ENCODE assay signal across 1 cellular context in the genomic region with DNA sequence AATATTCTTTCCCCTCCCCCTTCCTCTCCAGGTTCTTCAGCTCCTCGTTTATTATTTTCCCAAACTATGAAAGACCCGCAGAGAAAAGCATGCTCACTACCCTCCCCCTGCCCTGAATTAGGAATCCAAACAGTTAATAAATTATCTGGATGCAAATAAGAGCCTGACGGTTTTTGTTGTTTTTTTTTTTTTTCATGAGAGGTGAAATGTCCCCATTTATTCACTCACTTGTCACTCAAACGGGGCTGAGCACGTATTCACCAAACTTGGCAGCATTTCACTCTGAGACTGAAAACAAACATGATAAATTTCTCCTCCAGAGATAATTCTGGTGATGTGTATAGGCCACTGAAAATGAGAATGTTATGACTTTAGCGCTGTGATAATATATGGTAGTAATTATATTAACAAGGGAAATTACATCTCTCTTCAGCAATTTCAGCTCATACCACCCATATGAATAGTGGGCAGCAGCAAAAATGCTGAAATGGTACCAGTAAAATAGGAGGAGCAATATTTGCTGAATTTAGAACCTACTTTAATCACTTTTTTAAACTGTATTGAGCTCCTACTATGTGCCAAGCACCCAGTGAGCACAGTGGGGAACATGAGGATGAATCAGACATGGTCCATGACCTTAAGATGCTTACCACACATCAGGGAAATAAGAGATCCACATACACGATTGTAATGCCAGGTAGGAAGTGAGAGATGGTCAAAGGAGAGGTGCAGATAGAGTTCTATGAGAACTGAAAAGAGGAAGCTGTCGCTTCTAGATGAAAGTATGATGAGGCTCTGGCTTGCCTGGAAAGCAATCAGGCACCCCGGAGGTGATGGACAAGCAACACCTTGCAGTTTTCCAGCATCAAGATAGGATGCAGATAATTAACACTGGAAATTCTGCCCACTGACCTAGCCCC.
TF ChIP-seq lines count a peak whose summit lies in the region.

No MANE protein-coding gene starts in this region.

TF ChIP-seq in HepG2, 621 proteins besides CTCF, POLR2A, EP300 and RAD21 (continued from another document):
- TF ChIP-seq, protein P1, sequence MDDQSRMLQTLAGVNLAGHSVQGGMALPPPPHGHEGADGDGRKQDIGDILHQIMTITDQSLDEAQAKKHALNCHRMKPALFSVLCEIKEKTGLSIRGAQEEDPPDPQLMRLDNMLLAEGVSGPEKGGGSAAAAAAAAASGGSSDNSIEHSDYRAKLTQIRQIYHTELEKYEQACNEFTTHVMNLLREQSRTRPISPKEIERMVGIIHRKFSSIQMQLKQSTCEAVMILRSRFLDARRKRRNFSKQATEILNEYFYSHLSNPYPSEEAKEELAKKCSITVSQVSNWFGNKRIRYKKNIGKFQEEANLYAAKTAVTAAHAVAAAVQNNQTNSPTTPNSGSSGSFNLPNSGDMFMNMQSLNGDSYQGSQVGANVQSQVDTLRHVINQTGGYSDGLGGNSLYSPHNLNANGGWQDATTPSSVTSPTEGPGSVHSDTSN (CRISPR knock-in tag; IDR thresholded peaks at IDR 0.05; ENCODE audit: borderline replicate concordance) = no peak
- TF ChIP-seq, protein P2, sequence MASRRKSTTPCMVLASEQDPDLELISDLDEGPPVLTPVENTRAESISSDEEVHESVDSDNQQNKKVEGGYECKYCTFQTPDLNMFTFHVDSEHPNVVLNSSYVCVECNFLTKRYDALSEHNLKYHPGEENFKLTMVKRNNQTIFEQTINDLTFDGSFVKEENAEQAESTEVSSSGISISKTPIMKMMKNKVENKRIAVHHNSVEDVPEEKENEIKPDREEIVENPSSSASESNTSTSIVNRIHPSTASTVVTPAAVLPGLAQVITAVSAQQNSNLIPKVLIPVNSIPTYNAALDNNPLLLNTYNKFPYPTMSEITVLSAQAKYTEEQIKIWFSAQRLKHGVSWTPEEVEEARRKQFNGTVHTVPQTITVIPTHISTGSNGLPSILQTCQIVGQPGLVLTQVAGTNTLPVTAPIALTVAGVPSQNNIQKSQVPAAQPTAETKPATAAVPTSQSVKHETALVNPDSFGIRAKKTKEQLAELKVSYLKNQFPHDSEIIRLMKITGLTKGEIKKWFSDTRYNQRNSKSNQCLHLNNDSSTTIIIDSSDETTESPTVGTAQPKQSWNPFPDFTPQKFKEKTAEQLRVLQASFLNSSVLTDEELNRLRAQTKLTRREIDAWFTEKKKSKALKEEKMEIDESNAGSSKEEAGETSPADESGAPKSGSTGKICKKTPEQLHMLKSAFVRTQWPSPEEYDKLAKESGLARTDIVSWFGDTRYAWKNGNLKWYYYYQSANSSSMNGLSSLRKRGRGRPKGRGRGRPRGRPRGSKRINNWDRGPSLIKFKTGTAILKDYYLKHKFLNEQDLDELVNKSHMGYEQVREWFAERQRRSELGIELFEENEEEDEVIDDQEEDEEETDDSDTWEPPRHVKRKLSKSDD (CRISPR knock-in tag; IDR thresholded peaks at IDR 0.05; ENCODE audit: low read depth) = no peak
- TF ChIP-seq CEBPB (IDR thresholded peaks at IDR 0.05; ENCODE audit: borderline replicate concordance, low read depth, low read length) (no peak), SP5 (CRISPR knock-in tag; IDR thresholded peaks at IDR 0.05; ENCODE audit: borderline replicate concordance, low read depth) (no peak), HNF4G (IDR thresholded peaks at IDR 0.05; ENCODE audit: borderline replicate concordance, low read depth, low read length) (no peak), HNF4G (CRISPR knock-in tag; IDR thresholded peaks at IDR 0.05; ENCODE audit: borderline replicate concordance, low read depth) (no peak), MTA1 (CRISPR knock-in tag; IDR thresholded peaks at IDR 0.05; ENCODE audit: borderline replicate concordance) (no peak)
